In the genomic region with DNA sequence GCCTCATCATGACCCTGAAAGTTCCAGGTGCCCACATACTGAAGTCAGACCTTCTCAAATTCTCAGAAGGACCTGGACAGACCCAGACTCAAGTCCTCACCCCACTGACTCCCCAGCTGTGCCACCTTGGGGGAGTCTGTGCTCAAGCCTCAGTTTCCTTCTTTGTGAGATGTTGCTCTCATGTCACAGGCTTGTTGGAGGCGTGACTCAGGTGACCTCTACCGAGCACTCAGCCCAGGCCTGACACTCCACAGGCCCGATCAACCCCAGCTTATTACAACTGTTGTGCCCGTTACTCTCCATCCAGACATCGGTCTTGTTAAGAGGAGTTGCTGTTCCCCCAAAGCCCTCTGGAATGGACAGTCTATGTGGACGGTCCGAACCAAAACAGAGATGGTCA, we compare ENCODE assay signal across 6 cellular contexts.
"Had no signal": no experiment of that assay in that cellular context is flagged by ENCODE, and none has a peak within 500 bp of the region (broad histone marks: within the 10 kb centered on the region; RNA-seq: fewer than 3 reads in every experiment).

No MANE protein-coding gene starts in this region.

- H3K4me3 ChIP-seq: K562 had no signal

- H3K4me1 Mint-ChIP-seq: IgD-negative memory B cell had no signal

- ATAC-seq: HepG2, K562 had no signal

- H3K27ac Mint-ChIP-seq: IgD-negative memory B cell had no signal

- DNase-seq: IMR-90, KBM-7 had no signal

- H3K4me3 Mint-ChIP-seq: IgD-negative memory B cell had no signal

- H3K27ac ChIP-seq: HL-60 had no signal
